1 cellular context compared by ENCODE assay signal in genomic region chr6:167398214-167399050, GRCh38.
TF ChIP-seq lines count a peak whose summit lies in the region.

No MANE protein-coding gene starts in this region.

TF ChIP-seq in HepG2, 621 proteins besides CTCF, POLR2A, EP300 and RAD21 (continued from another document and continues in another):
- TF ChIP-seq ZBTB7A (CRISPR knock-in tag; IDR thresholded peaks at IDR 0.05): peak; percentile 84; the same call in 1 of the 2 replicates
- TF ChIP-seq EHMT2 (IDR thresholded peaks at IDR 0.05; ENCODE audit: borderline replicate concordance, low read depth, low read length): no peak; the same call in 1 of the 2 replicates
- TF ChIP-seq TSC22D2 (CRISPR knock-in tag; IDR thresholded peaks at IDR 0.05; ENCODE audit: borderline replicate concordance): no peak; the same call in 1 of the 2 replicates
- TF ChIP-seq MXD4 (CRISPR knock-in tag; IDR thresholded peaks at IDR 0.05): peak; percentile 85
- peak; percentile 95; the same call in 1 of the 2 replicates for TF ChIP-seq ZNF747 (CRISPR knock-in tag; IDR thresholded peaks at IDR 0.05; ENCODE audit: borderline replicate concordance)
- no peak for TF ChIP-seq ATF5 (CRISPR knock-in tag; IDR thresholded peaks at IDR 0.05; ENCODE audit: low read depth)
- TF ChIP-seq ZNF570 (CRISPR knock-in tag; IDR thresholded peaks at IDR 0.05; ENCODE audit: borderline replicate concordance): no peak
- no peak for TF ChIP-seq GPBP1L1 (CRISPR knock-in tag; IDR thresholded peaks at IDR 0.05)
- no peak for TF ChIP-seq NCOA5 (CRISPR knock-in tag; IDR thresholded peaks at IDR 0.05)
- peak; percentile 89 for TF ChIP-seq PATZ1 (CRISPR knock-in tag; IDR thresholded peaks at IDR 0.05)
- TF ChIP-seq ZNF282 (IDR thresholded peaks at IDR 0.05; ENCODE audit: partially characterized antibody): no peak
- TF ChIP-seq PRPF4 (IDR thresholded peaks at IDR 0.05; ENCODE audit: low read depth, low read length, poor library complexity, severe bottlenecking): no peak
- TF ChIP-seq ZNF800 (CRISPR knock-in tag; IDR thresholded peaks at IDR 0.05): peak; percentile 93
- no peak for TF ChIP-seq HNRNPUL1 (IDR thresholded peaks at IDR 0.05; ENCODE audit: low read depth, low read length)
- TF ChIP-seq SP4 (CRISPR knock-in tag; IDR thresholded peaks at IDR 0.05): peak; percentile 73
- no peak for TF ChIP-seq SP1 (IDR thresholded peaks at IDR 0.05)
- peak; percentile 23; the same call in 1 of the 2 replicates for TF ChIP-seq SP1 (CRISPR knock-in tag; IDR thresholded peaks at IDR 0.05)
- TF ChIP-seq ZBTB7B (CRISPR knock-in tag; IDR thresholded peaks at IDR 0.05): peak; percentile 97
- peak; percentile 99 for TF ChIP-seq MIER3 (CRISPR knock-in tag; IDR thresholded peaks at IDR 0.05; ENCODE audit: borderline replicate concordance)
- TF ChIP-seq AKNA (CRISPR knock-in tag; IDR thresholded peaks at IDR 0.05; ENCODE audit: borderline replicate concordance): no peak
- TF ChIP-seq ZNF607 (CRISPR knock-in tag; IDR thresholded peaks at IDR 0.05; ENCODE audit: borderline replicate concordance): peak; percentile 86; the same call in 1 of the 2 replicates
- no peak for TF ChIP-seq ZNF776 (CRISPR knock-in tag; IDR thresholded peaks at IDR 0.05)
- TF ChIP-seq TEF (CRISPR knock-in tag; IDR thresholded peaks at IDR 0.05): no peak
- no peak for TF ChIP-seq AGO1 (IDR thresholded peaks at IDR 0.05; ENCODE audit: low read depth, low read length, poor library complexity, severe bottlenecking)
- peak; percentile 72; the same call in 1 of the 2 replicates for TF ChIP-seq ZNF713 (CRISPR knock-in tag; IDR thresholded peaks at IDR 0.05)
- TF ChIP-seq SATB2 (CRISPR knock-in tag; IDR thresholded peaks at IDR 0.05): no peak
- TF ChIP-seq ZNF878 (CRISPR knock-in tag; IDR thresholded peaks at IDR 0.05): peak; percentile 72; the same call in 1 of the 2 replicates
- TF ChIP-seq ELF3 (CRISPR knock-in tag; IDR thresholded peaks at IDR 0.05): peak; percentile 99
- peak; percentile 94; the same call in 1 of the 2 replicates for TF ChIP-seq ZBTB10 (CRISPR knock-in tag; IDR thresholded peaks at IDR 0.05; ENCODE audit: borderline replicate concordance)
- TF ChIP-seq NFKBIZ (CRISPR knock-in tag; IDR thresholded peaks at IDR 0.05): peak; percentile 86; the same call in 1 of the 2 replicates
- peak; percentile 87 for TF ChIP-seq SIX1 (CRISPR knock-in tag; IDR thresholded peaks at IDR 0.05; ENCODE audit: borderline replicate concordance)
- TF ChIP-seq AKAP8 (CRISPR knock-in tag; IDR thresholded peaks at IDR 0.05): 0 out of 2 replicates have a peak, but pooled peaks have one; percentile 86
- peak; percentile 99 for TF ChIP-seq ZNF414 (CRISPR knock-in tag; IDR thresholded peaks at IDR 0.05)
- peak; percentile 71; the same call in 1 of the 2 replicates for TF ChIP-seq ZNF572 (CRISPR knock-in tag; IDR thresholded peaks at IDR 0.05)
- TF ChIP-seq MAFK (conservative IDR thresholded peaks at IDR 0.05 in 1 of 2, IDR thresholded peaks at IDR 0.05 in 1 of 2; ENCODE audit: low read length in 2 of 2): peak; percentile 86 to 94
- no peak for TF ChIP-seq ZZZ3 (CRISPR knock-in tag; IDR thresholded peaks at IDR 0.05; ENCODE audit: borderline replicate concordance)
- no peak for TF ChIP-seq ZNF383 (CRISPR knock-in tag; IDR thresholded peaks at IDR 0.05; ENCODE audit: borderline replicate concordance)
- no peak for TF ChIP-seq ZNF770 (CRISPR knock-in tag; IDR thresholded peaks at IDR 0.05)
- TF ChIP-seq ZBTB34 (CRISPR knock-in tag; IDR thresholded peaks at IDR 0.05): peak; percentile 97
- no peak for TF ChIP-seq ZFAT (CRISPR knock-in tag; conservative IDR thresholded peaks at IDR 0.05)
